Comparison of ENCODE assay signal across 1 cellular context in the genomic region with DNA sequence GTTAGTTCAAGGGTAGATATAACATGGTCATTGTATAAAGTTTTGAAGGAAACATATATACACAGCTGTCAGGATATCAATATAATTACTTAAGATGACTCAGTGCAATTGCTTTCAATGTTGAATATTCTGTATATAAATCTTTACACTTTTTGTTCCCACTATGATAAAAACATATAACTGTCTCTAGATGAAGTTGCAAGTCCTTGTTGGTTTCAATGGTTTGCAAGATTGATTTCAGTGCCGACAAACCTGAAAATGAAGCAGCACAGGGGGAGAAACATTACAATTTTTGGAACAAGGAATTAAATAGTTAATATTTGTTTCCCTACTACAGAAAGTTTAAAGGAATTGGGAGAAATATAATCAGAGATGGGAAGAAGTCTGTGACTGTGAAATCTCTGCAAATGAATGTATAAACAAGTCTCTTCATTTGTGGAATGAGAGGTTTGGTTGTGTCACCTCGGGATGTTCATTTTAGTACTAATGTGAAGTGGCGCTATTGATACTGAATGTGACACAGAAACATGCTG.
A peak's percentile ranks its signal among the peaks of the same experiment; 100 is the strongest.
TF ChIP-seq lines count a peak whose summit lies in the region.

No MANE protein-coding gene starts in this region.

TF ChIP-seq in K562, 482 proteins besides CTCF, POLR2A, EP300 and RAD21 (continued from another document):
- no peak for TF ChIP-seq FOXJ3 (CRISPR knock-in tag; IDR thresholded peaks at IDR 0.05)
- no peak for TF ChIP-seq PKNOX1 (IDR thresholded peaks at IDR 0.05)
- TF ChIP-seq TCFL5 (CRISPR knock-in tag; conservative IDR thresholded peaks at IDR 0.05) = no peak
- TF ChIP-seq E2F5 (CRISPR knock-in tag; IDR thresholded peaks at IDR 0.05) = no peak
- no peak for TF ChIP-seq BRCA1 (IDR thresholded peaks at IDR 0.05)
- TF ChIP-seq BRCA1 (CRISPR knock-in tag; IDR thresholded peaks at IDR 0.05) = no peak
- TF ChIP-seq MAFF (IDR thresholded peaks at IDR 0.05; ENCODE audit: low read length) = peak; percentile 16; the same call in 1 of the 2 replicates
- no peak for TF ChIP-seq ZNF507 (tag; conservative IDR thresholded peaks at IDR 0.05)
- no peak for TF ChIP-seq STAG1 (CRISPR knock-in tag; IDR thresholded peaks at IDR 0.05; ENCODE audit: borderline replicate concordance)
- no peak for TF ChIP-seq ZSCAN32 (CRISPR knock-in tag; IDR thresholded peaks at IDR 0.05)
